In genomic region chr11:76523147-76523546, GRCh38 we compare ENCODE assay signal across 17 cellular contexts.
DNase-seq lines count a peak whose midpoint lies in the region; ATAC-seq and TF ChIP-seq lines count a peak whose summit lies in the region.
"Had no signal": no experiment of that assay in that cellular context is flagged by ENCODE, and none has a peak within 500 bp of the region (broad histone marks: within the 10 kb centered on the region; RNA-seq: fewer than 3 reads in every experiment).

No MANE protein-coding gene starts in this region.

- no peak for TF ChIP-seq POLR2A in sigmoid colon (IDR thresholded peaks at IDR 0.05)

- H3K36me3 ChIP-seq in smooth muscle cell (ENCODE audit: low read depth) (no peaks in the 10 kb centered on the region), sigmoid colon (peaks cover 0 to 63% (median 7%) of the 10 kb centered on the region in 4 donors)

- no peak overlapping the region for H3K4me3 Mint-ChIP-seq in chondrocyte (ENCODE audit: unreplicated experiment)
- H3K4me3 Mint-ChIP-seq: activated CD4-positive, alpha-beta T cell treated with anti-CD3 and anti-CD28 coated beads, Interleukin-2, amount 10 ng/mL, durations not matched to agents 7 days and 5 days had no signal

- H2AFZ ChIP-seq in smooth muscle cell (ENCODE audit: low read depth), result no peak overlapping the region

- no peaks in the 10 kb centered on the region for H3K27me3 Mint-ChIP-seq in chondrocyte (ENCODE audit: low read depth)
- H3K27me3 Mint-ChIP-seq: activated CD4-positive, alpha-beta T cell treated with anti-CD3 and anti-CD28 coated beads, Interleukin-2, amount 10 ng/mL, durations not matched to agents 7 days and 5 days had no signal

- intact Hi-C loops in sigmoid colon (cut with DNase I), result no loop called here

- peaks cover 7% of the 10 kb centered on the region for H3K36me3 Mint-ChIP-seq in chondrocyte (ENCODE audit: low read depth)

- no peaks in the 10 kb centered on the region for H3K9me3 Mint-ChIP-seq in chondrocyte (ENCODE audit: low read depth)
- H3K9me3 Mint-ChIP-seq: activated CD4-positive, alpha-beta T cell treated with anti-CD3 and anti-CD28 coated beads, Interleukin-2, amount 10 ng/mL, durations not matched to agents 7 days and 5 days had no signal

- TF ChIP-seq EP300 in sigmoid colon (IDR thresholded peaks at IDR 0.05), result no peak

- H3K4me3 ChIP-seq in smooth muscle cell (no peak overlapping the region), sigmoid colon (no peak overlapping the region)

- H3K27ac ChIP-seq in smooth muscle cell (ENCODE audit: low read depth), result peak overlapping the region; percentile 20
- H3K27ac ChIP-seq in sigmoid colon, result no peak overlapping the region

- ATAC-seq in HG03378 (IDR thresholded peaks at IDR 0.05; ENCODE audit: unreplicated experiment), result no peak
- no peak for ATAC-seq in HG02642 (IDR thresholded peaks at IDR 0.05; ENCODE audit: poor library complexity, unreplicated experiment)
- ATAC-seq: SK-N-SH treated with all-trans-retinoic acid at 6 μM for 48 hours had no signal

- H3K9me3 ChIP-seq in smooth muscle cell (replicated peaks; ENCODE audit: low read depth) (no peaks in the 10 kb centered on the region), sigmoid colon (no peaks in the 10 kb centered on the region)

- H3F3A ChIP-seq in smooth muscle cell (ENCODE audit: low read depth), result no peaks in the 10 kb centered on the region

- H3K4me2 ChIP-seq in smooth muscle cell, result no peak overlapping the region

- H3K27me3 ChIP-seq in smooth muscle cell (ENCODE audit: low read depth) (no peaks in the 10 kb centered on the region), sigmoid colon (no peaks in the 10 kb centered on the region)

- H3K27ac Mint-ChIP-seq in chondrocyte (ENCODE audit: unreplicated experiment), result peak overlapping the region; percentile 70
- H3K27ac Mint-ChIP-seq: activated CD4-positive, alpha-beta T cell treated with anti-CD3 and anti-CD28 coated beads, Interleukin-2, amount 10 ng/mL, durations not matched to agents 7 days and 5 days had no signal

- DNase-seq in NCI-H2196 (lab: John Stamatoyannopoulos, UW; ENCODE audit: unreplicated experiment) (peak; percentile 9), NCI-H2196 treated with DMSO at 0.1 percent for 48 hours (lab: John Stamatoyannopoulos, UW; ENCODE audit: unreplicated experiment) (no peak), NCI-H345 (lab: John Stamatoyannopoulos, UW) (peak; percentile 78), chondrocyte (ENCODE audit: low spot score) (no peak), smooth muscle cell (lab: John Stamatoyannopoulos, UW; ENCODE audit: unreplicated experiment) (no peak), sigmoid colon (no peak)
- DNase-seq: activated CD4-positive, alpha-beta T cell treated with anti-CD3 and anti-CD28 coated beads, Interleukin-2, amount 10 ng/mL, durations not matched to agents 7 days and 5 days; amygdala; HCEC 1CT; hippocampal formation; midbrain; NCI-H446 treated with DMSO at 0.1 percent for 48 hours; nucleus accumbens; stimulated activated CD4-positive, alpha-beta T cell treated with anti-CD3 and anti-CD28 coated beads, Interleukin-4, amount 100 ng/mL, for 1 hour had no signal

- H3K4me1 Mint-ChIP-seq in chondrocyte (ENCODE audit: low read depth), result peaks cover 28% of the 10 kb centered on the region
- H3K4me1 Mint-ChIP-seq: activated CD4-positive, alpha-beta T cell treated with anti-CD3 and anti-CD28 coated beads, Interleukin-2, amount 10 ng/mL, durations not matched to agents 7 days and 5 days had no signal

- no peaks in the 10 kb centered on the region for H4K20me1 ChIP-seq in smooth muscle cell (ENCODE audit: low read depth)

- H3K9ac ChIP-seq in smooth muscle cell (ENCODE audit: low read depth), result no peak overlapping the region

- H3K4me1 ChIP-seq in smooth muscle cell (ENCODE audit: low read depth) (no peaks in the 10 kb centered on the region), sigmoid colon (peaks cover 0 to 6% (median 2%) of the 10 kb centered on the region in 4 donors)

- 68% methylated on average over 5 of the region's 5 CpGs for WGBS in smooth muscle cell (ENCODE audit: low lambda C conversion rate)
- 28 to 62% methylated on average over 5 of the region's 5 CpGs for WGBS in sigmoid colon, 2 donors

- TF ChIP-seq CTCF in chondrocyte (IDR thresholded peaks at IDR 0.05) (no peak), smooth muscle cell (IDR thresholded peaks at IDR 0.05; ENCODE audit: borderline replicate concordance, insufficient read depth, poor library complexity, severe bottlenecking) (no peak), sigmoid colon (IDR thresholded peaks at IDR 0.05) (no peak)

- no peaks in the 10 kb centered on the region for H3K79me2 ChIP-seq in smooth muscle cell (ENCODE audit: low read depth)

Comparison
In these comparisons a context has a peak if more than half of its experiments do, and no peak if none do; other contexts are left out.
1. DNase-seq: peak in NCI-H2196 (single experiment) and NCI-H345 (single experiment); none in NCI-H2196 treated with DMSO at 0.1 percent for 48 hours (single experiment), chondrocyte (single experiment), smooth muscle cell (single experiment) and sigmoid colon (single experiment).